ENCODE assay signal across 17 cellular contexts in genomic region chr4:13524504-13525243, GRCh38.
A peak's percentile ranks its signal among the peaks of the same experiment; 100 is the strongest.
DNase-seq lines count a peak whose midpoint lies in the region; ATAC-seq and TF ChIP-seq lines count a peak whose summit lies in the region.
"Had no signal": no experiment of that assay in that cellular context is flagged by ENCODE, and none has a peak within 500 bp of the region (broad histone marks: within the 10 kb centered on the region; RNA-seq: fewer than 3 reads in every experiment).

No MANE protein-coding gene starts in this region.

- DNase-seq in GM10248 (ENCODE audit: extremely low spot score) (peak; percentile 10), WERI-Rb-1 (peak; percentile 4), hepatic stellate cell (ENCODE audit: low spot score) (peak; percentile 34), skeletal muscle cell (ENCODE audit: low read depth) (peak; percentile 51), COLO668 (lab: John Stamatoyannopoulos, UW; ENCODE audit: unreplicated experiment) (no peak), NCI-H1105 (lab: John Stamatoyannopoulos, UW) (no peak)
- DNase-seq: activated gamma-delta T cell; NCI-H1092; NCI-H2171; nephron progenitor cell; stimulated activated CD4-positive, alpha-beta T cell treated with anti-CD3 and anti-CD28 coated beads, Interleukin-4, amount 100 ng/mL, for 1 hour; tibial artery had no signal

- H3K9me3 ChIP-seq in WERI-Rb-1 (ENCODE audit: severe bottlenecking): peaks cover 12% of the 10 kb centered on the region

- POLR2A ChIA-PET in GM10248 (lab: Yijun Ruan, JAX): no interaction called here

- no peak overlapping the region for H3K4me3 ChIP-seq in WERI-Rb-1 (ENCODE audit: low read depth, low read length)
- no peak overlapping the region for H3K4me3 ChIP-seq in skeletal muscle cell (ENCODE audit: low read depth, low read length)
- H3K4me3 ChIP-seq: body of pancreas, right atrium auricular region, tibial artery had no signal

- ATAC-seq in GM21423 (IDR thresholded peaks at IDR 0.05; ENCODE audit: unreplicated experiment): no peak
- ATAC-seq: HCT116 had no signal

- no peaks in the 10 kb centered on the region for H3K36me3 ChIP-seq in WERI-Rb-1
- H3K36me3 ChIP-seq: right atrium auricular region had no signal

- CTCF ChIA-PET in GM10248 (lab: Yijun Ruan, JAX): interaction anchor here (0.9 to 3.3 kb wide), 5 partner anchors 12 to 672 kb away, joined by 3 to 7 read pairs (median 5); no protein-coding TSS in a partner anchor

- H3K27ac ChIP-seq in WERI-Rb-1: no peak overlapping the region
- H3K27ac ChIP-seq: body of pancreas, right atrium auricular region, tibial artery, VCaP had no signal

- TF ChIP-seq CTCF in GM10248 (IDR thresholded peaks at IDR 0.05; ENCODE audit: control extremely low read depth, extremely low read depth, low read depth, missing control alignments) (no peak), WERI-Rb-1 (IDR thresholded peaks at IDR 0.05; ENCODE audit: low read depth, low read length) (no peak)

- peaks cover 4% of the 10 kb centered on the region for H3K27me3 ChIP-seq in WERI-Rb-1 (ENCODE audit: insufficient read depth, low read depth, severe bottlenecking)

Comparison
In these comparisons a context has a peak if more than half of its experiments do, and no peak if none do; other contexts are left out.
1. DNase-seq: peak in GM10248 (single experiment), WERI-Rb-1 (single experiment), hepatic stellate cell (single experiment) and skeletal muscle cell (single experiment); none in COLO668 (single experiment) and NCI-H1105 (single experiment).